ENCODE assay signal across 26 cellular contexts in genomic region chr1:189847613-189848012, GRCh38.
"Had no signal": no experiment of that assay in that cellular context is flagged by ENCODE, and none has a peak within 500 bp of the region (broad histone marks: within the 10 kb centered on the region; RNA-seq: fewer than 3 reads in every experiment).

No MANE protein-coding gene starts in this region.

- H3K9ac ChIP-seq: neural progenitor cell, parathyroid adenoma had no signal

- H3K27ac ChIP-seq: neural progenitor cell, ovary, parathyroid adenoma, psoas muscle, right lobe of liver, sigmoid colon, stomach, thoracic aorta, thyroid gland, tibial nerve, upper lobe of left lung, vagina had no signal

- H3K4me3 ChIP-seq: neural progenitor cell, ovary, psoas muscle, right lobe of liver, sigmoid colon, stomach, thoracic aorta, thyroid gland, tibial nerve, upper lobe of left lung, vagina had no signal

- H3K27me3 ChIP-seq: neural progenitor cell, ovary, right lobe of liver, sigmoid colon, stomach, thyroid gland, tibial nerve, upper lobe of left lung, vagina had no signal

- H3K9me3 ChIP-seq: ovary, psoas muscle, right lobe of liver, sigmoid colon, stomach, thoracic aorta, thyroid gland, tibial nerve, upper lobe of left lung, vagina had no signal

- DNase-seq: nephron progenitor cell; occipital lobe; ovary; posterior cingulate gyrus; psoas muscle; right cardiac atrium; right lobe of liver; sigmoid colon; small intestine; stimulated activated CD4-positive, alpha-beta T cell treated with anti-CD3 and anti-CD28 coated beads, Interleukin-15, amount 100 ng/mL, for 24 hours; stimulated activated CD4-positive, alpha-beta T cell treated with anti-CD3 and anti-CD28 coated beads, Interleukin-2, amount 100 ng/mL, for 24 hours; stimulated activated CD4-positive, alpha-beta T cell treated with anti-CD3 and anti-CD28 coated beads, Interleukin-2, amount 100 ng/mL, for 48 hours; stimulated activated CD4-positive, alpha-beta T cell treated with anti-CD3 and anti-CD28 coated beads, Interleukin-4, amount 100 ng/mL, for 24 hours; stimulated activated naive B cell treated with anti-CD40 and anti-IgM and Interleukin-4, amounts not matched to agents 10 μg/mL and 1 μg/mL and 100 μg/mL, for 72 hours; stimulated activated naive CD4-positive, alpha-beta T cell treated with Interleukin-2 at 50 U/mL for 16 hours; stomach; thyroid gland; trophoblast cell; upper lobe of left lung had no signal

- H3K36me3 ChIP-seq: neural progenitor cell, ovary, right lobe of liver, sigmoid colon, stomach, thoracic aorta, thyroid gland, tibial nerve, upper lobe of left lung, vagina had no signal

- H3K4me2 ChIP-seq: neural progenitor cell had no signal

- H3K79me2 ChIP-seq: parathyroid adenoma had no signal

- H2AFZ ChIP-seq: neural progenitor cell, parathyroid adenoma had no signal

- ATAC-seq: natural killer cell treated with Interleukin-12 subunit alpha and Interleukin-12 subunit beta and Interleukin-15 and Interleukin-18, amount 100 ng/mL, for 72 hours; psoas muscle; right cardiac atrium; right lobe of liver; stimulated activated effector memory CD8-positive, alpha-beta T cell treated with anti-CD3 and anti-CD28 coated beads, Interleukin-12 subunit alpha, Interleukin-12 subunit beta, amount 100 ng/mL, for 72 hours; stimulated activated naive B cell treated with anti-CD40 and anti-IgM and Interleukin-4, amounts not matched to agents 10 μg/mL and 1 μg/mL and 100 μg/mL, for 72 hours had no signal
